ENCODE assay signal across 12 cellular contexts in the genomic region with DNA sequence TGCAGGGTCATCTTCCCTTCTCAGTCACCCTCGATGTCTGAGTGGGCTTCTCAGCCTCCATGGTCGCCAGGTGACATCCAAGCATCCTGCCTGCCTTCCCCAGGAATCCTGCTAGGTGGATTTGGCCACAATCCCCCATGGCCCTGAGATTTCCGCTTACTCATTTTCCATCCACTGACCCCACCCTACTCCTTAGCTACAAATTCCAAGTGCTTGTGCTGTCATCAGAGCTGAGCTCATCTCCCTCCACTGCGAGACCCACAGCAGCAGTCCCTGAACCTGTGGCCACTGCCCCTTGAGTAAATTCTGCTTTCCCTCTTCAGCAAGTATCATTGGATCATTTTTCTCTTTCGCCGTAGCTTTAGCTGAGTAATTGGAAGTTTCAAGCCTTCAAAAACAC.
DNase-seq lines count a peak whose midpoint lies in the region; ATAC-seq, FAIRE-seq and TF ChIP-seq lines count a peak whose summit lies in the region.
"Had no signal": no experiment of that assay in that cellular context is flagged by ENCODE, and none has a peak within 500 bp of the region (broad histone marks: within the 10 kb centered on the region; RNA-seq: fewer than 3 reads in every experiment).

No MANE protein-coding gene starts in this region.

- H3K27ac ChIP-seq in heart left ventricle (peak overlapping the region; percentile 70 to 93 (median 88)), coronary artery (peak overlapping the region; percentile 87 to 90)

- FAIRE-seq in urothelium cell line (lab: Jason Lieb, UNC): no peak
- FAIRE-seq: HTR-8/SVneo had no signal

- H3K27me3 ChIP-seq in heart left ventricle: no peaks in the 10 kb centered on the region

- WGBS in heart left ventricle, 4 donors: 77 to 87% (median 79%) methylated on average over 6 of the region's 6 CpGs

- H3K4me3 ChIP-seq in heart left ventricle (peak overlapping the region in 3 of 12 donors; percentile 1 to 15 (median 1)), coronary artery (no peak overlapping the region)

- no peak for TF ChIP-seq POLR2A in heart left ventricle (IDR thresholded peaks at IDR 0.05)

- DNase-seq in heart left ventricle (peak in 1 of 5 donors; percentile 47), Right ventricle myocardium inferior (ENCODE audit: missing footprints) (no peak), coronary artery (ENCODE audit: low spot score) (no peak), myocyte (ENCODE audit: low read depth) (peak; percentile 80), urothelium cell line (ENCODE audit: low spot score) (peak; percentile 67)
- no peak for DNase-seq in stimulated activated CD4-positive, alpha-beta T cell treated with anti-CD3 and anti-CD28 coated beads, Interleukin-4, amount 100 ng/mL, for 24 hours
- DNase-seq: activated naive CD8-positive, alpha-beta T cell treated with anti-CD3 and anti-CD28 coated beads, Interleukin-2, amount 50 U/mL, for 24 hours; DND-41; NCI-H1417 treated with DMSO at 0.1 percent for 48 hours had no signal

- no peak for TF ChIP-seq CTCF in heart left ventricle (IDR thresholded peaks at IDR 0.05)
- TF ChIP-seq CTCF in coronary artery (IDR thresholded peaks at IDR 0.05): no peak

- peak in 2 of 4 donors; percentile 46 to 56 for ATAC-seq in heart left ventricle
- no peak for ATAC-seq in Right ventricle myocardium inferior
- ATAC-seq in HG03460 (IDR thresholded peaks at IDR 0.05; ENCODE audit: unreplicated experiment): no peak
- ATAC-seq in GM21825 (IDR thresholded peaks at IDR 0.05; ENCODE audit: unreplicated experiment): no peak
- ATAC-seq: activated naive CD8-positive, alpha-beta T cell treated with anti-CD3 and anti-CD28 coated beads, Interleukin-2, amount 50 U/mL, for 24 hours had no signal

- H3K9me3 ChIP-seq in heart left ventricle: no peaks in the 10 kb centered on the region

- no peaks in the 10 kb centered on the region for H3K36me3 ChIP-seq in heart left ventricle

- intact Hi-C loops in heart left ventricle (cut with DNase I) (loop anchor here in 4 of 10 donors (1.0 to 10.0 kb wide), 5 partner anchors 42 to 90 kb away; a partner anchor contains a TSS), Right ventricle myocardium inferior (cut with DNase I) (loop anchor here (5.0 kb wide), 1 partner anchor 58 kb away; no protein-coding TSS in a partner anchor)

- peaks cover 3 to 36% (median 23%) of the 10 kb centered on the region in 12 donors for H3K4me1 ChIP-seq in heart left ventricle

Comparison
In these comparisons a context has a peak if more than half of its experiments do, and no peak if none do; other contexts are left out.
1. DNase-seq: peak in myocyte (single experiment) and urothelium cell line (single experiment); none in Right ventricle myocardium inferior (single experiment), coronary artery (single experiment) and stimulated activated CD4-positive, alpha-beta T cell treated with anti-CD3 and anti-CD28 coated beads, Interleukin-4, amount 100 ng/mL, for 24 hours (single experiment).